ENCODE assay signal across 1 cellular context in the genomic region with DNA sequence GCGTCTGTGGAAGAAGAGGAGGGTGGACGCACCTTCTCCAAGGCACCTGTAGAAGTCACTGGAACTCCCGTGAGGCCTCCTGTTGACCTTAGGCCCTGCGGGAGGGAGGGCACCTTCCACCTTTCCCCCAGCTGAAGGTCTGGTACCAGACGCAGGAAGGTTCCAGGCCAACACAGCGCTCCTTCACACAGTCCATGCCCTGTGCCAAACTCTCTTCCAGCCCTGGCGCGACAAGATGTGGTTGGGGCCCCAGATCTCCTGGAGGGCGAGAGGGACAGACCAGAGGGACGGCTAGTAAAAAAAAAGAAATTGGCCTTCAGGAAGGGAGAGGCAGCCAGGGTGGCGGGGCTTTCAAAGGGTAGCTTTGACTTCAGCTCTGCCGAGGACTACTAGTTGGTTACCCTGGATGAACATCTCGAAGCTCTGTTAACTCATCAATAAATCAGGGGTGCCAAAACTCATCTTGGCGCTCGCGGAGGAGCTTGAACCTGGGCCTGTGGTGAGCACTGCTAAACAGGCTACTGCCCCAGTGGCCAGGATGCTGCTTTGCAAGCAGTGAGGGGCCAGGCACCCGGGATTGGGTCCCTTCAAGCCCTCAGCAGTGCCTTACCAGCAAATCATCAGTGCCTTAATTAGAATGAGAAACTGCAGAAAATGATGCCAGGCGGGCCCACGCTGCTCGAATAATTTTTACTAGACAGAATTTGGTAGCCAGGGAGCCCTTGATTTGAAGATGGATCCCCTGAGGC.
A peak's percentile ranks its signal among the peaks of the same experiment; 100 is the strongest.
TF ChIP-seq lines count a peak whose summit lies in the region.

No MANE protein-coding gene starts in this region.

TF ChIP-seq in WTC11, 78 proteins besides CTCF, POLR2A, EP300 and RAD21 (continued from another document):
- TF ChIP-seq, protein P1, sequence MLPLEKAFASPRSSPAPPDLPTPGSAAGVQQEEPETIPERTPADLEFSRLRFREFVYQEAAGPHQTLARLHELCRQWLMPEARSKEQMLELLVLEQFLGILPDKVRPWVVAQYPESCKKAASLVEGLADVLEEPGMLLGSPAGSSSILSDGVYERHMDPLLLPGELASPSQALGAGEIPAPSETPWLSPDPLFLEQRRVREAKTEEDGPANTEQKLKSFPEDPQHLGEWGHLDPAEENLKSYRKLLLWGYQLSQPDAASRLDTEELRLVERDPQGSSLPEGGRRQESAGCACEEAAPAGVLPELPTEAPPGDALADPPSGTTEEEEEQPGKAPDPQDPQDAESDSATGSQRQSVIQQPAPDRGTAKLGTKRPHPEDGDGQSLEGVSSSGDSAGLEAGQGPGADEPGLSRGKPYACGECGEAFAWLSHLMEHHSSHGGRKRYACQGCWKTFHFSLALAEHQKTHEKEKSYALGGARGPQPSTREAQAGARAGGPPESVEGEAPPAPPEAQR (CRISPR knock-in tag; IDR thresholded peaks at IDR 0.05): no peak
- TF ChIP-seq, protein P2, sequence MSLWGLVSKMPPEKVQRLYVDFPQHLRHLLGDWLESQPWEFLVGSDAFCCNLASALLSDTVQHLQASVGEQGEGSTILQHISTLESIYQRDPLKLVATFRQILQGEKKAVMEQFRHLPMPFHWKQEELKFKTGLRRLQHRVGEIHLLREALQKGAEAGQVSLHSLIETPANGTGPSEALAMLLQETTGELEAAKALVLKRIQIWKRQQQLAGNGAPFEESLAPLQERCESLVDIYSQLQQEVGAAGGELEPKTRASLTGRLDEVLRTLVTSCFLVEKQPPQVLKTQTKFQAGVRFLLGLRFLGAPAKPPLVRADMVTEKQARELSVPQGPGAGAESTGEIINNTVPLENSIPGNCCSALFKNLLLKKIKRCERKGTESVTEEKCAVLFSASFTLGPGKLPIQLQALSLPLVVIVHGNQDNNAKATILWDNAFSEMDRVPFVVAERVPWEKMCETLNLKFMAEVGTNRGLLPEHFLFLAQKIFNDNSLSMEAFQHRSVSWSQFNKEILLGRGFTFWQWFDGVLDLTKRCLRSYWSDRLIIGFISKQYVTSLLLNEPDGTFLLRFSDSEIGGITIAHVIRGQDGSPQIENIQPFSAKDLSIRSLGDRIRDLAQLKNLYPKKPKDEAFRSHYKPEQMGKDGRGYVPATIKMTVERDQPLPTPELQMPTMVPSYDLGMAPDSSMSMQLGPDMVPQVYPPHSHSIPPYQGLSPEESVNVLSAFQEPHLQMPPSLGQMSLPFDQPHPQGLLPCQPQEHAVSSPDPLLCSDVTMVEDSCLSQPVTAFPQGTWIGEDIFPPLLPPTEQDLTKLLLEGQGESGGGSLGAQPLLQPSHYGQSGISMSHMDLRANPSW (CRISPR knock-in tag; conservative IDR thresholded peaks at IDR 0.05; ENCODE audit: low read depth): no peak
- TF ChIP-seq GRHL2 (CRISPR knock-in tag; IDR thresholded peaks at IDR 0.05; ENCODE audit: insufficient replicate concordance, severe bottlenecking): no peak
- no peak for TF ChIP-seq TP53 (CRISPR knock-in tag; IDR thresholded peaks at IDR 0.05)
- no peak for TF ChIP-seq ZNF138 (CRISPR knock-in tag; conservative IDR thresholded peaks at IDR 0.05)
- 0 out of 2 replicates have a peak, but pooled peaks have one; percentile 28 for TF ChIP-seq ESRRA (CRISPR knock-in tag; IDR thresholded peaks at IDR 0.05; ENCODE audit: borderline replicate concordance)
- TF ChIP-seq, protein P3, sequence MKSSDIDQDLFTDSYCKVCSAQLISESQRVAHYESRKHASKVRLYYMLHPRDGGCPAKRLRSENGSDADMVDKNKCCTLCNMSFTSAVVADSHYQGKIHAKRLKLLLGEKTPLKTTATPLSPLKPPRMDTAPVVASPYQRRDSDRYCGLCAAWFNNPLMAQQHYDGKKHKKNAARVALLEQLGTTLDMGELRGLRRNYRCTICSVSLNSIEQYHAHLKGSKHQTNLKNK (CRISPR knock-in tag; IDR thresholded peaks at IDR 0.05): no peak
- peak; percentile 6; the same call in 1 of the 2 replicates for TF ChIP-seq CREB1 (CRISPR knock-in tag; IDR thresholded peaks at IDR 0.05)
- TF ChIP-seq, protein P4, sequence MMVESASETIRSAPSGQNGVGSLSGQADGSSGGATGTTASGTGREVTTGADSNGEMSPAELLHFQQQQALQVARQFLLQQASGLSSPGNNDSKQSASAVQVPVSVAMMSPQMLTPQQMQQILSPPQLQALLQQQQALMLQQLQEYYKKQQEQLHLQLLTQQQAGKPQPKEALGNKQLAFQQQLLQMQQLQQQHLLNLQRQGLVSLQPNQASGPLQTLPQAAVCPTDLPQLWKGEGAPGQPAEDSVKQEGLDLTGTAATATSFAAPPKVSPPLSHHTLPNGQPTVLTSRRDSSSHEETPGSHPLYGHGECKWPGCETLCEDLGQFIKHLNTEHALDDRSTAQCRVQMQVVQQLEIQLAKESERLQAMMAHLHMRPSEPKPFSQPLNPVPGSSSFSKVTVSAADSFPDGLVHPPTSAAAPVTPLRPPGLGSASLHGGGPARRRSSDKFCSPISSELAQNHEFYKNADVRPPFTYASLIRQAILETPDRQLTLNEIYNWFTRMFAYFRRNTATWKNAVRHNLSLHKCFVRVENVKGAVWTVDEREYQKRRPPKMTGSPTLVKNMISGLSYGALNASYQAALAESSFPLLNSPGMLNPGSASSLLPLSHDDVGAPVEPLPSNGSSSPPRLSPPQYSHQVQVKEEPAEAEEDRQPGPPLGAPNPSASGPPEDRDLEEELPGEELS (CRISPR knock-in tag; IDR thresholded peaks at IDR 0.05): no peak
- TF ChIP-seq, protein P5, sequence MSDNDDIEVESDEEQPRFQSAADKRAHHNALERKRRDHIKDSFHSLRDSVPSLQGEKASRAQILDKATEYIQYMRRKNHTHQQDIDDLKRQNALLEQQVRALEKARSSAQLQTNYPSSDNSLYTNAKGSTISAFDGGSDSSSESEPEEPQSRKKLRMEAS (CRISPR knock-in tag; IDR thresholded peaks at IDR 0.05): no peak
- TF ChIP-seq RORB (CRISPR knock-in tag; IDR thresholded peaks at IDR 0.05): no peak
- TF ChIP-seq, protein P6, sequence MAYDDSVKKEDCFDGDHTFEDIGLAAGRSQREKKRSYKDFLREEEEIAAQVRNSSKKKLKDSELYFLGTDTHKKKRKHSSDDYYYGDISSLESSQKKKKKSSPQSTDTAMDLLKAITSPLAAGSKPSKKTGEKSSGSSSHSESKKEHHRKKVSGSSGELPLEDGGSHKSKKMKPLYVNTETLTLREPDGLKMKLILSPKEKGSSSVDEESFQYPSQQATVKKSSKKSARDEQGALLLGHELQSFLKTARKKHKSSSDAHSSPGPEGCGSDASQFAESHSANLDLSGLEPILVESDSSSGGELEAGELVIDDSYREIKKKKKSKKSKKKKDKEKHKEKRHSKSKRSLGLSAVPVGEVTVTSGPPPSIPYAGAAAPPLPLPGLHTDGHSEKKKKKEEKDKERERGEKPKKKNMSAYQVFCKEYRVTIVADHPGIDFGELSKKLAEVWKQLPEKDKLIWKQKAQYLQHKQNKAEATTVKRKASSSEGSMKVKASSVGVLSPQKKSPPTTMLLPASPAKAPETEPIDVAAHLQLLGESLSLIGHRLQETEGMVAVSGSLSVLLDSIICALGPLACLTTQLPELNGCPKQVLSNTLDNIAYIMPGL (CRISPR knock-in tag; IDR thresholded peaks at IDR 0.05): 0 out of 2 replicates have a peak, but pooled peaks have one; percentile 42
- no peak for TF ChIP-seq NR3C1 (CRISPR knock-in tag; conservative IDR thresholded peaks at IDR 0.05; ENCODE audit: low read depth)
- TF ChIP-seq ETV6 (CRISPR knock-in tag; IDR thresholded peaks at IDR 0.05): 0 out of 2 replicates have a peak, but pooled peaks have one; percentile 3
